Comparison of ENCODE assay signal across 1 cellular context in the genomic region with DNA sequence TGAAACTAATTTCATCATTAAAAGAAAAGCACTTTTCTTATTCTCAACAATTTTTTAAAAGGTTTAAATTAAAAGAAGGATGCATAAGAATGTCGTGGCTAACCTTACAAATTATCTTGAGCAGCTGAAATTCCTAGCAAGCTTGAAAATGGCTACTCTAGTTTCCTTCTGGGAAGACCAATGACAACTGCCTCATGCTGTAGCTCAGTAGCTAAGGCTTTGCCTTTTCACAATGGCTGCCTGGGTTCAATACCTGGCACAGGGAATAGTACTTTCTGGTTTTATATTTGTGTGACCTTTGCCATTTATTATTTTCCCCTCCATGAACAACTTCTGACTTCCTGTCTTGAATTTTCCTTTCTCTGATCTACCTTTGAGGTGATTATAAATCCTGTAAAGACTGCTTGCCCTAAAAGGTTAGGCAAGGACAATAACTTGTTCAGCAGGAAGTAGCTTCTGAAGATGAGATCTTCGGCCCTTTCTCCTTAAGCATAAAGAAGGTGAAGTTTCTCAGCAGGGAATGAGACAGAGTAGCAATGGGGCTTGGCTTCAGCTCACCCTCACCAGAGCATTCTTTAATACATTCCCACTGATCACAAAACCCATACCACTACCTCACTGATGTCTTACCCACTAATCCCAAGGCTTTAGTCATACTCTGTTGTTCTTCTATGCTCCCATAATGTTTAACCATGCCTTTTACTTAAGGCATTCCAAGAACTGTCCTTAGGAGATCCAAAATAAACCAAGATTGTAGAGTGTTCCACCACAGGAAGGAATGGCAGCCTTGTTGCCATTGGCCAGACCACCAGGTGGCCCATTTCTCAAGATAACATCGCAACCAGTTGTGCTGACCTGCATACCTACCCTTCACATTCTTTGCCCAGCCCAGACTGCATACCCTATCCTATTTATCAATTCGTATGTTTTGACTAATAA.
TF ChIP-seq lines count a peak whose summit lies in the region.

No MANE protein-coding gene starts in this region.

TF ChIP-seq in HepG2, 621 proteins besides CTCF, POLR2A, EP300 and RAD21 (continued from another document):
- TF ChIP-seq, protein P1, sequence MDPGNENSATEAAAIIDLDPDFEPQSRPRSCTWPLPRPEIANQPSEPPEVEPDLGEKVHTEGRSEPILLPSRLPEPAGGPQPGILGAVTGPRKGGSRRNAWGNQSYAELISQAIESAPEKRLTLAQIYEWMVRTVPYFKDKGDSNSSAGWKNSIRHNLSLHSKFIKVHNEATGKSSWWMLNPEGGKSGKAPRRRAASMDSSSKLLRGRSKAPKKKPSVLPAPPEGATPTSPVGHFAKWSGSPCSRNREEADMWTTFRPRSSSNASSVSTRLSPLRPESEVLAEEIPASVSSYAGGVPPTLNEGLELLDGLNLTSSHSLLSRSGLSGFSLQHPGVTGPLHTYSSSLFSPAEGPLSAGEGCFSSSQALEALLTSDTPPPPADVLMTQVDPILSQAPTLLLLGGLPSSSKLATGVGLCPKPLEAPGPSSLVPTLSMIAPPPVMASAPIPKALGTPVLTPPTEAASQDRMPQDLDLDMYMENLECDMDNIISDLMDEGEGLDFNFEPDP (CRISPR knock-in tag; conservative IDR thresholded peaks at IDR 0.05): 0 out of 2 replicates have a peak, but pooled peaks have one; percentile 36
